28 cellular contexts compared by ENCODE assay signal in the genomic region with DNA sequence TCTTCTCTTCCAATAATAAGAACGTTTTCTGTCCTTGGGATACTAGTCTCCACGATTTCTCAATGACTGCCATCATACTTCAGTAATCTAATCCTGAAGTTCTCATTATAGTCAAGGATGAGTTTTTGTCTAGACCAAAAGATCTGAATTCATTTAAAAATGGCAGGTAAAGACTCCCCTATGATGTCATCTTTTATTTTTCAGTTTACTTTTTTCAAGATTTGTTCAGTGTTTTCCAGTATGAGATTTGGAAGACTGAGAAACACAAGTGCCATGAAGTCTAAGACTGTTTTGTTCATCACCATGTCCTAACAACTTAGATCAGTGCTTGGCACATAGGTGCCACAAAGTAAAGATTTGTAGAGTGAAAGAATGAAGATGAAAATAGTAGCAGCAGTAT.
"Had no signal": no experiment of that assay in that cellular context is flagged by ENCODE, and none has a peak within 500 bp of the region (broad histone marks: within the 10 kb centered on the region; RNA-seq: fewer than 3 reads in every experiment).

No MANE protein-coding gene starts in this region.

- ATAC-seq: effector memory CD8-positive, alpha-beta T cell; esophagus mucosa; foreskin keratinocyte; gastrocnemius medialis; gastroesophageal sphincter; heart left ventricle; heart right ventricle had no signal

- FAIRE-seq: colon, endometrium, endothelial cell of umbilical vein, frontal cortex had no signal

- H3K9me3 Mint-ChIP-seq: dendritic cell treated with granulocyte-macrophage colony-stimulating factor and Interleukin-4, amounts not matched to agents 40 ng/mL and 50 ng/mL, for 4 days; effector memory CD8-positive, alpha-beta T cell had no signal

- H3K4me1 ChIP-seq: colonic mucosa, esophagus muscularis mucosa, esophagus squamous epithelium, foreskin keratinocyte, gastrocnemius medialis, gastroesophageal sphincter, heart left ventricle, heart right ventricle had no signal

- H3K4me3 ChIP-seq: colonic mucosa, coronary artery, dorsolateral prefrontal cortex, esophagus muscularis mucosa, esophagus squamous epithelium, gastrocnemius medialis, gastroesophageal sphincter, heart left ventricle, heart right ventricle had no signal

- H3K27me3 Mint-ChIP-seq: dendritic cell treated with granulocyte-macrophage colony-stimulating factor and Interleukin-4, amounts not matched to agents 40 ng/mL and 50 ng/mL, for 4 days; effector memory CD8-positive, alpha-beta T cell had no signal

- H3K27ac ChIP-seq: colonic mucosa, coronary artery, dorsolateral prefrontal cortex, epithelial cell of prostate, esophagus muscularis mucosa, esophagus squamous epithelium, foreskin keratinocyte, gastrocnemius medialis, gastroesophageal sphincter, heart left ventricle, heart right ventricle had no signal

- H3K9me3 ChIP-seq: colonic mucosa, esophagus muscularis mucosa, esophagus squamous epithelium, gastrocnemius medialis, gastroesophageal sphincter, heart left ventricle, heart right ventricle had no signal

- H3K36me3 ChIP-seq: colonic mucosa had no signal

- H3K4me3 Mint-ChIP-seq: dendritic cell treated with granulocyte-macrophage colony-stimulating factor and Interleukin-4, amounts not matched to agents 40 ng/mL and 50 ng/mL, for 4 days; effector memory CD8-positive, alpha-beta T cell; endodermal cell had no signal

- H3K27me3 ChIP-seq: colonic mucosa, dorsolateral prefrontal cortex, esophagus muscularis mucosa, esophagus squamous epithelium, foreskin keratinocyte, gastrocnemius medialis, gastroesophageal sphincter, heart left ventricle, heart right ventricle had no signal

- H3K27ac Mint-ChIP-seq: dendritic cell treated with granulocyte-macrophage colony-stimulating factor and Interleukin-4, amounts not matched to agents 40 ng/mL and 50 ng/mL, for 4 days; effector memory CD8-positive, alpha-beta T cell; endodermal cell had no signal

- DNase-seq: colonic mucosa; dermis blood vessel endothelial cell; dorsolateral prefrontal cortex; effector CD4-positive, alpha-beta T cell; effector CD8-positive, alpha-beta T cell; effector memory CD4-positive, alpha-beta T cell; effector memory CD8-positive, alpha-beta T cell; endodermal cell; erythroblast; esophagus squamous epithelium; foreskin fibroblast; foreskin keratinocyte; foreskin melanocyte; gastrocnemius medialis; glutamatergic neuron; head of caudate nucleus; heart left ventricle; heart right ventricle had no signal
